Comparison of ENCODE assay signal across 8 cellular contexts in genomic region chr1:220300442-220301121, GRCh38. TPM values are rescaled to one million over a fixed set of nuclear protein-coding genes. Genes with fewer than 3 reads are reported as not detected.
DNase-seq lines count a peak whose midpoint lies in the region; ATAC-seq and TF ChIP-seq lines count a peak whose summit lies in the region.

No MANE protein-coding gene starts in this region.

- H3K27me3 ChIP-seq in dorsolateral prefrontal cortex (no peaks in the 10 kb centered on the region), lung (ENCODE audit: control insufficient read depth, insufficient read depth) (no peaks in the 10 kb centered on the region), upper lobe of right lung (no peaks in the 10 kb centered on the region)

- intact Hi-C loops in dorsolateral prefrontal cortex (cut with DNase I), result no loop called here
- intact Hi-C loops in upper lobe of right lung (cut with DNase I), result no loop called here

- H3K9me3 ChIP-seq in lung (ENCODE audit: control insufficient read depth in 2 of 2, insufficient read depth in 1 of 2, low read length in 1 of 2), result no peaks in the 10 kb centered on the region
- H3K9me3 ChIP-seq in upper lobe of right lung, result no peaks in the 10 kb centered on the region

- TF ChIP-seq CTCF in dorsolateral prefrontal cortex (IDR thresholded peaks at IDR 0.05 in 54 of 56, conservative IDR thresholded peaks at IDR 0.05 in 2 of 56; ENCODE audit: low read depth in 1 of 56, partially characterized antibody in 56 of 56) (no peak), lung (IDR thresholded peaks at IDR 0.05; ENCODE audit: control extremely low read depth, extremely low read depth) (no peak), upper lobe of right lung (IDR thresholded peaks at IDR 0.05) (no peak)

- 37 to 46% methylated on average over 7 of the region's 7 CpGs for WGBS in lung, 2 donors

- DNase-seq in COLO668 (lab: John Stamatoyannopoulos, UW; ENCODE audit: unreplicated experiment), result peak; percentile 19
- DNase-seq in NCI-H460 (ENCODE audit: extremely low read depth, low read depth), result peak; percentile 87
- peak; percentile 4 to 76 (median 59) for DNase-seq in dorsolateral prefrontal cortex
- peak; percentile 66 for DNase-seq in lung (ENCODE audit: low spot score)
- peak; percentile 65 for DNase-seq in upper lobe of right lung
- no peak for DNase-seq in LoVo (ENCODE audit: low spot score)
- no peak for DNase-seq in activated CD8-positive, alpha-beta memory T cell treated with anti-CD3 and anti-CD28 coated beads, Interleukin-2, amount 50 U/mL, for 4 hours
- no peak for DNase-seq in GM19240 (ENCODE audit: insufficient read length, low spot score)

- H3K4me3 ChIP-seq in dorsolateral prefrontal cortex, result peak overlapping the region in 34 of 59 donors; percentile 1 to 44 (median 16)
- no peak overlapping the region for H3K4me3 ChIP-seq in lung
- no peak overlapping the region for H3K4me3 ChIP-seq in upper lobe of right lung

- H3K36me3 ChIP-seq in lung (ENCODE audit: control insufficient read depth in 2 of 2, insufficient read depth in 2 of 2, low read length in 2 of 2), result no peaks in the 10 kb centered on the region
- H3K36me3 ChIP-seq in upper lobe of right lung, result no peaks in the 10 kb centered on the region

- peak; percentile 67 for ATAC-seq in lung (ENCODE audit: insufficient read depth, low FRiP score)
- peak; percentile 91 for ATAC-seq in upper lobe of right lung

- peak overlapping the region in 36 of 59 donors; percentile 2 to 77 (median 44) for H3K27ac ChIP-seq in dorsolateral prefrontal cortex
- H3K27ac ChIP-seq in lung (ENCODE audit: low read depth in 1 of 2, low read length in 1 of 2), result peak overlapping the region; percentile 73 to 80
- peak overlapping the region; percentile 69 for H3K27ac ChIP-seq in upper lobe of right lung

- H3K4me1 ChIP-seq in lung (ENCODE audit: control insufficient read depth in 2 of 2, insufficient read depth in 2 of 2, low read length in 2 of 2), result peaks cover 0 to 2% of the 10 kb centered on the region in 2 donors
- H3K4me1 ChIP-seq in upper lobe of right lung, result no peaks in the 10 kb centered on the region

RNA-seq across cellular contexts. Expression of gene RAB3GAP2, which starts 28.3 kb away (rescaled TPM):
- total RNA-seq in NCI-H460 (2014; rRNA removed; shearing (Covaris generic)), result 37.2 and 43.4 TPM in 2 replicates
- 25.4 and 32.3 TPM in 2 replicates for polyA plus RNA-seq in NCI-H460 (2014; cell fraction: nucleus; rRNA removed)
- total RNA-seq in dorsolateral prefrontal cortex (10 to 100 TPM; 35.9 to 76.7 (median 50.9) TPM), lung (10 to 100 TPM; 36.9 to 37.5 TPM), upper lobe of right lung (39.2 TPM)
- 1 to 10 TPM; 7.5 to 9.4 TPM for polyA plus RNA-seq in lung

Comparison
In these comparisons a context has a peak if more than half of its experiments do, and no peak if none do; other contexts are left out.
1. DNase-seq: peak in COLO668 (single experiment), NCI-H460 (single experiment), dorsolateral prefrontal cortex (10 of 10), lung (single experiment) and upper lobe of right lung (single experiment); none in LoVo (single experiment), activated CD8-positive, alpha-beta memory T cell treated with anti-CD3 and anti-CD28 coated beads, Interleukin-2, amount 50 U/mL, for 4 hours (single experiment) and GM19240 (single experiment).
2. H3K4me3 ChIP-seq: peak in dorsolateral prefrontal cortex (34 of 59); none in lung (single experiment) and upper lobe of right lung (single experiment).
3. Peak in every context shown above with its lines, with median percentiles within 50 percentile points of each other: H3K27ac ChIP-seq.